8 cellular contexts compared by ENCODE assay signal in the genomic region with DNA sequence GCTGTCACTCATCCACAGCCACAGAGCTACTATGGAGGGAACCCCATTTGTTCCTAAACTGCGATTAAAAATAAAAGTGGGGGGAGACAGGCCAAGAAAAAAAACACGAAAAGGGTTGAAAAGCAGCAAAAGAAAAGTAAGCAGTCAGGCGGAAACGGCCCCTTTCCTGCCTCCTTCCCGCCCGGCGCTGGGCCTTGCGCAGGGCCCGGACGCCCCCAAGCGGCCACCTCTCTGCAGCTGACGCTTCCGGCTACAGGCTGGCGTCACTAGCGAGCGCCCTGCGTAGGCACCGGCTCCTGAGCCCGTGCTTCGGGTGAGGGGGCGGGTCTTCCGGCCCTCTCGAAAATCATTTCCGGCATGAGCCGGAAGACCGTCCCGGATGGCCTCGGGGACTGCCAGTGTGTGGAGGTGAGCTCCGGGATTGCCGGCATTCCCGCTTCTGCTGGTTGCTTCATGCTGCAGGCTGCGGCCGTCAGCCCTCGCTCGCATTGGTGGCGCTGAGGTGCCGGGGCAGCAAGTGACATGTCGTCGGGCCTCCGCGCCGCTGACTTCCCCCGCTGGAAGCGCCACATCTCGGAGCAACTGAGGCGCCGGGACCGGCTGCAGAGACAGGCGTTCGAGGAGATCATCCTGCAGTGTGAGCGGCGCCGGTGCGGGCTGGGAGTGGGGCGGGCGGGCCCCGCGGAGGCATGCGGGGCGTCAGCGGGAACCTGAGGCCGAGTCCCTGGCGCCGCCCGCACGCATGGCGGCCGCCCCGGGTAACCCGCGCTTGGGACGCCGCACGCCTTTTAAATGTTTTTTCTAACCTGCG.
DNase-seq lines count a peak whose midpoint lies in the region; ATAC-seq lines count a peak whose summit lies in the region.

A gene (plus strand): TSS at position 368 of the 811 bp plus-strand sequence. CDS start 155 bp downstream, at position 523.

- H3K4me1 ChIP-seq in BLaER1 treated with 17β-estradiol and CSF1 and Interleukin-3, amounts not matched to agents 10 nM and 100 nM, result peaks cover 18 to 75% (median 46%) of the 10 kb centered on the region in 10 experiments

- H3K36me3 ChIP-seq in BLaER1 treated with 17β-estradiol and CSF1 and Interleukin-3, amounts not matched to agents 10 nM and 100 nM, result peaks cover 25 to 35% (median 31%) of the 10 kb centered on the region in 11 experiments

- ATAC-seq in HG03460 (IDR thresholded peaks at IDR 0.05; ENCODE audit: unreplicated experiment), result peak; percentile 97

- H3K9ac ChIP-seq in BLaER1 treated with 17β-estradiol and CSF1 and Interleukin-3, amounts not matched to agents 10 nM and 100 nM, result peak within 1 kb of the TSS; percentile 82 to 92 (median 85)

- DNase-seq in GM19240 (ENCODE audit: insufficient read length, low spot score), result peak; percentile 99
- DNase-seq in NCI-H524 treated with DMSO at 0.1 percent for 48 hours (lab: John Stamatoyannopoulos, UW), result peak; percentile 52
- DNase-seq in activated CD4-positive, alpha-beta T cell treated with anti-CD3 and anti-CD28 coated beads for 4 hours, result peak; percentile 92 to 94
- peak; percentile 97 for DNase-seq in kidney tubule cell (ENCODE audit: low spot score)
- DNase-seq in stimulated activated CD4-positive, alpha-beta T cell treated with anti-CD3 and anti-CD28 coated beads, Interleukin-1b, Interleukin-23, amount 100 ng/mL, for 24 hours (ENCODE audit: low read depth in 4 of 4, low spot score in 1 of 4), result peak; percentile 82 to 94 (median 86)

- H4K20me1 ChIP-seq in BLaER1 treated with 17β-estradiol and CSF1 and Interleukin-3, amounts not matched to agents 10 nM and 100 nM, result peaks cover 23 to 50% (median 40%) of the 10 kb centered on the region in 11 experiments; a peak in 21 of 22 replicates

- H3K9me3 ChIP-seq in BLaER1 treated with 17β-estradiol and CSF1 and Interleukin-3, amounts not matched to agents 10 nM and 100 nM (replicated peaks in 1 of 11), result no peaks in the 10 kb centered on the region

- H3K27me3 ChIP-seq in BLaER1 treated with 17β-estradiol and CSF1 and Interleukin-3, amounts not matched to agents 10 nM and 100 nM, result no peaks in the 10 kb centered on the region

- H3K4me3 ChIP-seq in BLaER1 treated with 17β-estradiol and CSF1 and Interleukin-3, amounts not matched to agents 10 nM and 100 nM, result peak within 1 kb of the TSS; percentile 82 to 97 (median 90)

- peak within 1 kb of the TSS; percentile 78 to 99 (median 89) for H3K4me2 ChIP-seq in BLaER1 treated with 17β-estradiol and CSF1 and Interleukin-3, amounts not matched to agents 10 nM and 100 nM

- peak within 1 kb of the TSS; percentile 52 to 85 (median 80); a peak in 21 of 22 replicates for H3K27ac ChIP-seq in BLaER1 treated with 17β-estradiol and CSF1 and Interleukin-3, amounts not matched to agents 10 nM and 100 nM
- peak within 1 kb of the TSS; percentile 88 for H3K27ac ChIP-seq in cingulate gyrus (ENCODE audit: low read depth, low read length)

Comparison
In these comparisons a context has a peak if more than half of its experiments do, and no peak if none do; other contexts are left out.
1. Peak in every context shown above with its lines: DNase-seq, ATAC-seq, H3K4me3 ChIP-seq and H3K27ac ChIP-seq.